Comparison of ENCODE assay signal across 28 cellular contexts in genomic region chr17:1050246-1050995, GRCh38. TPM values are rescaled to one million over a fixed set of nuclear protein-coding genes. Genes with fewer than 3 reads are reported as not detected.
DNase-seq lines count a peak whose midpoint lies in the region; ATAC-seq, FAIRE-seq and TF ChIP-seq lines count a peak whose summit lies in the region.
"Had no signal": no experiment of that assay in that cellular context is flagged by ENCODE, and none has a peak within 500 bp of the region (broad histone marks: within the 10 kb centered on the region; RNA-seq: fewer than 3 reads in every experiment).

No MANE protein-coding gene starts in this region.

- no peaks in the 10 kb centered on the region for H3K4me1 ChIP-seq in HEK293 (ENCODE audit: control insufficient read depth, insufficient read depth, low read length)
- H3K4me1 ChIP-seq in Panc1 (ENCODE audit: control insufficient read depth, insufficient read depth, low read length): no peaks in the 10 kb centered on the region
- peaks cover 0 to 5% of the 10 kb centered on the region in 2 donors for H3K4me1 ChIP-seq in kidney (ENCODE audit: control insufficient read depth in 1 of 2, insufficient read depth in 1 of 2, low read depth in 1 of 2, low read length in 2 of 2)
- no peaks in the 10 kb centered on the region for H3K4me1 ChIP-seq in psoas muscle

- WGBS in psoas muscle, 3 donors: 77 to 89% (median 81%) methylated on average over 21 to 22 of the region's 22 CpGs

- in situ Hi-C loops in Panc1 (cut with HindIII; ENCODE audit: low pct_unique_long_range_greater_than_20kb, low sequenced_read_pairs): no loop called here

- no TSS peak for BruUV-seq in Panc1 (replicated peaks; lab: Mats Ljungman, UMichigan)

- no peak overlapping the region for H3K4me3 Mint-ChIP-seq in CD4-positive, alpha-beta T cell
- H3K4me3 Mint-ChIP-seq: activated T-helper 1 cell treated with anti-CD3 and anti-CD28 coated beads, Interleukin-12 subunit alpha, Interleukin-12 subunit beta, Interleukin-2, Interleukin-4 antibody, amounts not matched to agents 30 ng/mL and 10 ng/mL and 1 ng/mL, durations not matched to agents 14 hours and 24 hours and 36 hours; CD4-positive, CD25-positive, alpha-beta regulatory T cell; dendritic cell treated with granulocyte-macrophage colony-stimulating factor and Interleukin-4, amounts not matched to agents 40 ng/mL and 50 ng/mL, for 4 days; mesothelial cell of epicardium; naive thymus-derived CD8-positive, alpha-beta T cell; T-cell had no signal

- ATAC-seq in Panc1: peak; percentile 27; the same call in 1 of the 2 replicates
- no peak for ATAC-seq in psoas muscle
- no peak for ATAC-seq in CD4-positive, alpha-beta T cell (ENCODE audit: poor library complexity)
- ATAC-seq: K562; left lobe of liver; naive thymus-derived CD8-positive, alpha-beta T cell; T-cell had no signal

- no peak overlapping the region for H3K9ac ChIP-seq in kidney (ENCODE audit: low read length in 2 of 2)

- DNase-seq in Panc1 (ENCODE audit: low read depth, low spot score) (no peak), kidney (peak; percentile 65), psoas muscle (peak; percentile 4 to 39), C1 segment of cervical spinal cord (lab: John Stamatoyannopoulos, UW) (no peak)
- DNase-seq in CD4-positive, alpha-beta T cell: no peak
- DNase-seq in activated naive CD4-positive, alpha-beta T cell treated with Interleukin-2 at 50 U/mL for 16 hours: no peak
- DNase-seq: activated CD4-positive, alpha-beta T cell treated with anti-CD3 and anti-CD28 coated beads, Interleukin-2, amount 50 U/mL, for 4 hours; activated naive CD4-positive, alpha-beta T cell treated with anti-CD3 and anti-CD28 coated beads, Interleukin-2, amount 50 U/mL, for 16 hours; anterior cingulate cortex; CD4-positive, CD25-positive, alpha-beta regulatory T cell; esophagus squamous epithelium; foreskin melanocyte; NCI-H1105; NCI-H2029; NCI-H2227 treated with DMSO at 0.1 percent for 48 hours; NCI-H748 treated with DMSO at 0.1 percent for 48 hours; ovary; T-cell; uterus had no signal

- H3K27ac ChIP-seq in HEK293 (ENCODE audit: extremely low read depth, low read depth, low read length) (no peak overlapping the region), Panc1 (ENCODE audit: low read length) (no peak overlapping the region), kidney (ENCODE audit: low read depth in 2 of 2, low read length in 2 of 2) (no peak overlapping the region), psoas muscle (no peak overlapping the region)
- H3K27ac ChIP-seq in CD4-positive, alpha-beta T cell (ENCODE audit: low read depth, low read length): no peak overlapping the region
- H3K27ac ChIP-seq: esophagus squamous epithelium, ovary, uterus had no signal

- intact Hi-C loops in Panc1 (cut with micrococcal nuclease; ENCODE audit: unreplicated experiment): no loop called here
- intact Hi-C loops in kidney (cut with DNase I): loop anchor here (10.0 kb wide), 1 partner anchor 256 kb away; no protein-coding TSS in a partner anchor
- intact Hi-C loops in psoas muscle (cut with DNase I): loop anchor here in 1 of 2 donors (10.0 kb wide), 1 partner anchor 46 kb away; no protein-coding TSS in a partner anchor
- intact Hi-C loops in CD4-positive, alpha-beta T cell (cut with DNase I, micrococcal nuclease): no loop called here

- H3K9me3 ChIP-seq in HEK293 (ENCODE audit: control insufficient read depth, insufficient read depth, low read depth, low read length): no peaks in the 10 kb centered on the region
- H3K9me3 ChIP-seq in Panc1 (ENCODE audit: control insufficient read depth, insufficient read depth, low read depth, low read length): no peaks in the 10 kb centered on the region
- no peaks in the 10 kb centered on the region for H3K9me3 ChIP-seq in kidney (ENCODE audit: control insufficient read depth in 1 of 2, low read length in 2 of 2)
- no peaks in the 10 kb centered on the region for H3K9me3 ChIP-seq in psoas muscle
- no peaks in the 10 kb centered on the region for H3K9me3 ChIP-seq in CD4-positive, alpha-beta T cell (ENCODE audit: control insufficient read depth, low read length)
- H3K9me3 ChIP-seq: esophagus squamous epithelium, ovary, uterus had no signal

- peaks cover 27% of the 10 kb centered on the region for H3K36me3 Mint-ChIP-seq in CD4-positive, alpha-beta T cell (ENCODE audit: low read depth)
- H3K36me3 Mint-ChIP-seq: CD4-positive, CD25-positive, alpha-beta regulatory T cell had no signal

- H3K4me3 ChIP-seq in HEK293 (ENCODE audit: low read depth, low read length) (no peak overlapping the region), Panc1 (ENCODE audit: low read depth in 2 of 2, low read length in 2 of 2) (no peak overlapping the region), kidney (ENCODE audit: low read length in 2 of 2) (no peak overlapping the region), psoas muscle (no peak overlapping the region)
- H3K4me3 ChIP-seq: esophagus squamous epithelium, K562, ovary, uterus had no signal

- FAIRE-seq in kidney (lab: Jason Lieb, UNC): no peak
- FAIRE-seq: GM12892, H1, K562 had no signal

- H3K27me3 Mint-ChIP-seq in CD4-positive, alpha-beta T cell: no peaks in the 10 kb centered on the region
- H3K27me3 Mint-ChIP-seq: CD4-positive, CD25-positive, alpha-beta regulatory T cell; dendritic cell treated with granulocyte-macrophage colony-stimulating factor and Interleukin-4, amounts not matched to agents 40 ng/mL and 50 ng/mL, for 4 days; naive thymus-derived CD8-positive, alpha-beta T cell; T-cell had no signal

- no peaks in the 10 kb centered on the region for H3K27me3 ChIP-seq in Panc1 (ENCODE audit: control insufficient read depth, insufficient read depth, low read length)
- H3K27me3 ChIP-seq in psoas muscle (ENCODE audit: insufficient read depth in 3 of 3, low read length in 2 of 3): no peaks in the 10 kb centered on the region
- no peaks in the 10 kb centered on the region for H3K27me3 ChIP-seq in CD4-positive, alpha-beta T cell (ENCODE audit: control insufficient read depth, insufficient read depth, low read length)
- H3K27me3 ChIP-seq: esophagus squamous epithelium, ovary, uterus had no signal

- no peaks in the 10 kb centered on the region for H3K9me3 Mint-ChIP-seq in CD4-positive, alpha-beta T cell
- H3K9me3 Mint-ChIP-seq: activated T-helper 1 cell treated with anti-CD3 and anti-CD28 coated beads, Interleukin-12 subunit alpha, Interleukin-12 subunit beta, Interleukin-2, Interleukin-4 antibody, amounts not matched to agents 30 ng/mL and 10 ng/mL and 1 ng/mL, durations not matched to agents 14 hours and 24 hours and 36 hours; CD4-positive, CD25-positive, alpha-beta regulatory T cell; dendritic cell treated with granulocyte-macrophage colony-stimulating factor and Interleukin-4, amounts not matched to agents 40 ng/mL and 50 ng/mL, for 4 days; mesothelial cell of epicardium; naive thymus-derived CD8-positive, alpha-beta T cell; T-cell had no signal

- TF ChIP-seq CTCF in HEK293 (tag by site-specific recombination; IDR thresholded peaks at IDR 0.05): no peak
- no peak for TF ChIP-seq CTCF in Panc1 (IDR thresholded peaks at IDR 0.05)
- no peak for TF ChIP-seq CTCF in kidney (IDR thresholded peaks at IDR 0.05; ENCODE audit: borderline replicate concordance, extremely low read depth, insufficient read depth)
- TF ChIP-seq CTCF in psoas muscle (IDR thresholded peaks at IDR 0.05): no peak
- no peak for TF ChIP-seq CTCF in CD4-positive, alpha-beta T cell (IDR thresholded peaks at IDR 0.05)

- CTCF ChIA-PET in HEK293 (lab: Yijun Ruan, JAX) (interaction anchor here (0.6 to 1.7 kb wide), 2 partner anchors 8 to 44 kb away, joined by 3 to 8 read pairs; no protein-coding TSS in a partner anchor), Panc1 (lab: Charles Lee) (no interaction called here)
- CTCF ChIA-PET in CD4-positive, alpha-beta T cell (lab: Charles Lee): no interaction called here

- H3K36me3 ChIP-seq in HEK293 (ENCODE audit: control insufficient read depth in 2 of 2, insufficient read depth in 1 of 2, low read length in 2 of 2): peaks cover 2 to 55% of the 10 kb centered on the region in 2 experiments; a peak in 2 of 3 replicates
- peaks cover 2% of the 10 kb centered on the region; the same call in 1 of the 2 replicates for H3K36me3 ChIP-seq in Panc1 (ENCODE audit: control insufficient read depth, insufficient read depth, low read length)
- H3K36me3 ChIP-seq in kidney (ENCODE audit: control insufficient read depth in 1 of 2, insufficient read depth in 2 of 2, low read length in 2 of 2): no peaks in the 10 kb centered on the region
- H3K36me3 ChIP-seq in psoas muscle (ENCODE audit: insufficient read depth in 1 of 2, low read depth in 1 of 2): peaks cover 0 to 31% of the 10 kb centered on the region in 2 donors
- H3K36me3 ChIP-seq: ovary, uterus had no signal

- no peaks in the 10 kb centered on the region for H3K4me1 Mint-ChIP-seq in CD4-positive, alpha-beta T cell (ENCODE audit: low read depth)

- H3K27ac Mint-ChIP-seq in CD4-positive, alpha-beta T cell: no peak overlapping the region
- H3K27ac Mint-ChIP-seq: activated T-helper 1 cell treated with anti-CD3 and anti-CD28 coated beads, Interleukin-12 subunit alpha, Interleukin-12 subunit beta, Interleukin-2, Interleukin-4 antibody, amounts not matched to agents 30 ng/mL and 10 ng/mL and 1 ng/mL, durations not matched to agents 14 hours and 24 hours and 36 hours; dendritic cell treated with granulocyte-macrophage colony-stimulating factor and Interleukin-4, amounts not matched to agents 40 ng/mL and 50 ng/mL, for 4 days; mesothelial cell of epicardium had no signal

- POLR2A ChIA-PET in HEK293 (lab: Yijun Ruan, JAX): interaction anchor here (1.1 kb wide), 1 partner anchor 71 kb away, joined by 3 read pairs; the partner anchor contains the start of gene NXN
- POLR2A ChIA-PET in Panc1 (lab: Charles Lee): no interaction called here
- POLR2A ChIA-PET in CD4-positive, alpha-beta T cell (lab: Charles Lee): no interaction called here

RNA-seq across cellular contexts. Expression of gene TIMM22, which starts 53.5 kb away (rescaled TPM):
- 10.2 TPM for total RNA-seq in Panc1 (2021; ENCODE audit: unreplicated experiment)
- polyA plus RNA-seq in Panc1 (2012; ENCODE audit: insufficient read length): 10.7 TPM
- total RNA-seq in kidney: 14.6 TPM
- 17.3 TPM for polyA plus RNA-seq in kidney (ENCODE audit: insufficient read depth, low read depth, low replicate concordance)
- 10 to 100 TPM in 3 of 4 donors, 1 to 10 TPM in 1; 8.0 to 18.0 (median 12.4) TPM for total RNA-seq in psoas muscle
- 10 to 100 TPM; 14.9 to 27.2 (median 21.6) TPM for polyA plus RNA-seq in psoas muscle
- 10 to 100 TPM; 10.2 to 10.9 TPM for total RNA-seq in CD4-positive, alpha-beta T cell

Comparison
In these comparisons a context has a peak if more than half of its experiments do, and no peak if none do; other contexts are left out.
1. DNase-seq: peak in kidney (single experiment) and psoas muscle (2 of 2); none in Panc1 (single experiment), CD4-positive, alpha-beta T cell (0 of 10), C1 segment of cervical spinal cord (0 of 14) and activated naive CD4-positive, alpha-beta T cell treated with Interleukin-2 at 50 U/mL for 16 hours (single experiment).